22 cellular contexts compared by ENCODE assay signal in genomic region chr11:60875856-60876485, GRCh38. TPM values are rescaled to one million over a fixed set of nuclear protein-coding genes. Genes with fewer than 3 reads are reported as not detected.
A peak's percentile ranks its signal among the peaks of the same experiment; 100 is the strongest.
DNase-seq lines count a peak whose midpoint lies in the region; ATAC-seq and TF ChIP-seq lines count a peak whose summit lies in the region.
"Had no signal": no experiment of that assay in that cellular context is flagged by ENCODE, and none has a peak within 500 bp of the region (broad histone marks: within the 10 kb centered on the region; RNA-seq: fewer than 3 reads in every experiment).

No MANE protein-coding gene starts in this region.

- DNase-seq in left ventricle myocardium inferior (no peak), cardiac septum (ENCODE audit: low spot score) (no peak), lower lobe of right lung (peak; percentile 20), gastrocnemius medialis (no peak), NCI-H187 treated with DMSO at 0.1 percent for 48 hours (lab: John Stamatoyannopoulos, UW) (no peak)
- DNase-seq: DMS53, GDM1, NCI-H1105, NCI-H146, NCI-H2029 treated with DMSO at 0.1 percent for 48 hours, NCI-H2171, NCI-H345, NCI-H524 treated with DMSO at 0.1 percent for 48 hours, NCI-H82, Right ventricle myocardium superior had no signal

- in situ Hi-C loops in gastrocnemius medialis (cut with MboI; ENCODE audit: low sequenced_read_pairs in 4 of 4), result no loop called here

- H3K27me3 ChIP-seq in left ventricle myocardium inferior (ENCODE audit: low read depth), result no peaks in the 10 kb centered on the region
- H3K27me3 ChIP-seq in lower lobe of right lung (ENCODE audit: low read depth), result no peaks in the 10 kb centered on the region
- no peaks in the 10 kb centered on the region for H3K27me3 ChIP-seq in gastrocnemius medialis

- H3K9me3 ChIP-seq in left ventricle myocardium inferior (replicated peaks) (no peaks in the 10 kb centered on the region), lower lobe of right lung (no peaks in the 10 kb centered on the region), gastrocnemius medialis (no peaks in the 10 kb centered on the region)

- H3K27ac ChIP-seq in left ventricle myocardium inferior (replicated peaks) (peak overlapping the region; percentile 84), lower lobe of right lung (no peak overlapping the region), gastrocnemius medialis (peak overlapping the region in 3 of 4 donors; percentile 22 to 78 (median 36))

- H3K4me3 ChIP-seq in left ventricle myocardium inferior, result no peak overlapping the region
- H3K4me3 ChIP-seq in lower lobe of right lung, result no peak overlapping the region
- no peak overlapping the region for H3K4me3 ChIP-seq in gastrocnemius medialis

- peaks cover 67% of the 10 kb centered on the region for H3K4me1 ChIP-seq in left ventricle myocardium inferior
- peaks cover 19% of the 10 kb centered on the region for H3K4me1 ChIP-seq in lower lobe of right lung
- peaks cover 69 to 75% of the 10 kb centered on the region in 2 donors for H3K4me1 ChIP-seq in gastrocnemius medialis

- ATAC-seq in lower lobe of right lung, result no peak
- ATAC-seq in gastrocnemius medialis, result no peak
- no peak for ATAC-seq in GM19452 (IDR thresholded peaks at IDR 0.05; ENCODE audit: unreplicated experiment)
- no peak for ATAC-seq in GM19328 (IDR thresholded peaks at IDR 0.05; ENCODE audit: unreplicated experiment)
- ATAC-seq: HCT116 had no signal

- no peak for TF ChIP-seq POLR2A in gastrocnemius medialis (IDR thresholded peaks at IDR 0.05)

- intact Hi-C loops in left ventricle myocardium inferior (cut with micrococcal nuclease) (no loop called here), cardiac septum (cut with DNase I) (no loop called here), lower lobe of right lung (cut with DNase I) (no loop called here), gastrocnemius medialis (cut with DNase I; ENCODE audit: low total_unique reads) (no loop called here)

- TF ChIP-seq CTCF in left ventricle myocardium inferior (IDR thresholded peaks at IDR 0.05; ENCODE audit: borderline replicate concordance) (no peak), lower lobe of right lung (IDR thresholded peaks at IDR 0.05) (no peak), gastrocnemius medialis (IDR thresholded peaks at IDR 0.05 in 4 of 5, conservative IDR thresholded peaks at IDR 0.05 in 1 of 5) (no peak)

- H3K36me3 ChIP-seq in left ventricle myocardium inferior, result peaks cover 11% of the 10 kb centered on the region
- peaks cover 19% of the 10 kb centered on the region for H3K36me3 ChIP-seq in lower lobe of right lung
- no peaks in the 10 kb centered on the region for H3K36me3 ChIP-seq in gastrocnemius medialis

RNA-seq across cellular contexts. Expression of gene ZP1, which starts 8.6 kb away (rescaled TPM):
- not detected for total RNA-seq in left ventricle myocardium inferior
- total RNA-seq in cardiac septum, result not detected
- total RNA-seq in lower lobe of right lung, result not detected
- not detected for total RNA-seq in gastrocnemius medialis
- total RNA-seq: B cell, H1, Right ventricle myocardium superior, SK-MEL-5 had no signal

RNA-seq across cellular contexts. Expression of gene PTGDR2, which starts 20.2 kb away (rescaled TPM):
- total RNA-seq in left ventricle myocardium inferior, result 2.3 TPM
- total RNA-seq in cardiac septum, result 0.89 TPM
- 0.86 TPM for total RNA-seq in lower lobe of right lung
- 1 to 10 TPM in 2 of 4 donors, under 1 TPM in 2; 0.40 to 4.3 (median 1.3) TPM for total RNA-seq in gastrocnemius medialis
- total RNA-seq: B cell, H1, RPMI7951, SK-MEL-5 had no signal

RNA-seq across cellular contexts. Expression of gene PRPF19, which starts 30.4 kb away (rescaled TPM):
- total RNA-seq in left ventricle myocardium inferior, result 36.5 TPM
- total RNA-seq in cardiac septum, result 32.5 TPM
- 58.1 TPM for total RNA-seq in lower lobe of right lung
- 10 to 100 TPM; 55.5 to 75.6 (median 71.9) TPM for total RNA-seq in gastrocnemius medialis

RNA-seq across cellular contexts. Expression of gene CCDC86, which starts 34.1 kb away (rescaled TPM):
- 9.3 TPM for total RNA-seq in left ventricle myocardium inferior
- total RNA-seq in cardiac septum, result 10.3 TPM
- total RNA-seq in lower lobe of right lung, result 12.6 TPM
- total RNA-seq in gastrocnemius medialis, result 10 to 100 TPM; 23.8 to 36.2 (median 33.2) TPM

RNA-seq across cellular contexts. Expression of gene TMEM109, which starts 38.0 kb away (rescaled TPM):
- total RNA-seq in left ventricle myocardium inferior (86.7 TPM), cardiac septum (80.2 TPM), lower lobe of right lung (142 TPM), gastrocnemius medialis (100 to 1,000 TPM in 2 of 4 donors, 10 to 100 TPM in 2; 56.5 to 105 (median 82.6) TPM)
